ENCODE assay signal across 8 cellular contexts in genomic region chr19:9674669-9675357, GRCh38. TPM values are rescaled to one million over a fixed set of nuclear protein-coding genes. Genes with fewer than 3 reads are reported as not detected.
A peak's percentile ranks its signal among the peaks of the same experiment; 100 is the strongest.
DNase-seq lines count a peak whose midpoint lies in the region; ATAC-seq and TF ChIP-seq lines count a peak whose summit lies in the region.

Gene ZNF562, minus strand, starts transcription at chr19:9675100. Its CDS starts 14,356 bp downstream, at chr19:9660744.

- peak; percentile 90 for DNase-seq in Caco-2
- peak; percentile 71 for DNase-seq in Jurkat, Clone E6-1 (ENCODE audit: low read depth, low spot score)
- peak; percentile 90 for DNase-seq in RPMI7951 (ENCODE audit: low read depth)
- peak; percentile 65 for DNase-seq in activated T-helper 9 cell treated with anti-CD3 and anti-CD28 coated beads, Interleukin-2, amount 50 U/mL, for 16 hours (ENCODE audit: low read depth)
- peak; percentile 90 for DNase-seq in fibroblast of the aortic adventitia (ENCODE audit: low read depth)
- DNase-seq in nephron progenitor cell = peak; percentile 69
- DNase-seq in stomach = peak; percentile 88

- WGBS in stomach, 5 donors = 0 to 3% (median 1%) methylated on average over 35 to 40 of the region's 40 CpGs

- H3K27ac Mint-ChIP-seq in Caco-2 (ENCODE audit: unreplicated experiment) (peak within 1 kb of the TSS; percentile 100), nephron progenitor cell (peak within 1 kb of the TSS; percentile 100)

- H3K27me3 Mint-ChIP-seq in Caco-2 (ENCODE audit: insufficient read depth, unreplicated experiment) (no peaks in the 10 kb centered on the region), nephron progenitor cell (ENCODE audit: low read depth, poor library complexity) (no peaks in the 10 kb centered on the region)

- TF ChIP-seq POLR2A in stomach (IDR thresholded peaks at IDR 0.05) = no peak

- BruUV-seq in Caco-2 (replicated peaks; lab: Mats Ljungman, UMichigan) = no TSS peak

- TF ChIP-seq CTCF in Caco-2 (IDR thresholded peaks at IDR 0.05; ENCODE audit: insufficient read depth in 1 of 2, low read depth in 1 of 2, low read length in 1 of 2, severe bottlenecking in 1 of 2, unreplicated experiment in 1 of 2) (no peak), fibroblast of the aortic adventitia (IDR thresholded peaks at IDR 0.05; ENCODE audit: insufficient read depth, low read length) (no peak), nephron progenitor cell (IDR thresholded peaks at IDR 0.05) (no peak), stomach (IDR thresholded peaks at IDR 0.05) (no peak)

- peak within 1 kb of the TSS; percentile 88 to 95 (median 93) for H3K27ac ChIP-seq in stomach

- H3K9me3 Mint-ChIP-seq in Caco-2 (ENCODE audit: unreplicated experiment) = peaks cover 26% of the 10 kb centered on the region
- peaks cover 79% of the 10 kb centered on the region for H3K9me3 Mint-ChIP-seq in nephron progenitor cell

- CTCF ChIA-PET in Caco-2 (lab: Charles Lee) = interaction anchor here (0.6 kb wide), 1 partner anchor 1761 kb away, joined by 3 read pairs; the partner anchor contains the start of gene PRKCSH

- H3K36me3 ChIP-seq in Caco-2 (ENCODE audit: control insufficient read depth, insufficient read depth, low read length) = no peaks in the 10 kb centered on the region
- peaks cover 8 to 29% (median 21%) of the 10 kb centered on the region in 4 donors for H3K36me3 ChIP-seq in stomach

- POLR2A ChIA-PET in Caco-2 (lab: Charles Lee) = no interaction called here

- no peak for TF ChIP-seq EP300 in stomach (IDR thresholded peaks at IDR 0.05)

- H3K4me3 Mint-ChIP-seq in Caco-2 (ENCODE audit: unreplicated experiment) = peak within 1 kb of the TSS; percentile 95
- peak within 1 kb of the TSS; percentile 91 for H3K4me3 Mint-ChIP-seq in nephron progenitor cell

- H3K4me1 Mint-ChIP-seq in Caco-2 (ENCODE audit: low read depth, unreplicated experiment) (no peaks in the 10 kb centered on the region), nephron progenitor cell (no peaks in the 10 kb centered on the region)

- H3K27me3 ChIP-seq in Caco-2 (replicated peaks; ENCODE audit: control insufficient read depth, insufficient read depth, low read length) (no peaks in the 10 kb centered on the region), stomach (no peaks in the 10 kb centered on the region)

- H3K9me3 ChIP-seq in Caco-2 = peaks cover 23% of the 10 kb centered on the region
- H3K9me3 ChIP-seq in stomach = peaks cover 3 to 43% (median 23%) of the 10 kb centered on the region in 4 donors

- H3K4me1 ChIP-seq in Caco-2 = no peaks in the 10 kb centered on the region
- peaks cover 0 to 15% (median 2%) of the 10 kb centered on the region in 4 donors for H3K4me1 ChIP-seq in stomach

- intact Hi-C loops in Caco-2 (cut with micrococcal nuclease; ENCODE audit: unreplicated experiment) = loop anchor here (2.0 kb wide), 1 partner anchor 110 kb away; no protein-coding TSS in a partner anchor
- intact Hi-C loops in stomach (cut with DNase I; ENCODE audit: low total_unique reads) = no loop called here

- H3K4me3 ChIP-seq in Caco-2 (ENCODE audit: low read depth, low read length) = peak within 1 kb of the TSS; percentile 76
- peak within 1 kb of the TSS; percentile 86 for H3K4me3 ChIP-seq in Jurkat, Clone E6-1 (ENCODE audit: low read length)
- peak within 1 kb of the TSS; percentile 86 for H3K4me3 ChIP-seq in fibroblast of the aortic adventitia (ENCODE audit: low read depth, low read length)
- peak within 1 kb of the TSS; percentile 53 to 77 (median 57) for H3K4me3 ChIP-seq in stomach

- ATAC-seq in GM21447 (IDR thresholded peaks at IDR 0.05; ENCODE audit: unreplicated experiment) = peak; percentile 96

- peaks cover 51% of the 10 kb centered on the region for H3K36me3 Mint-ChIP-seq in Caco-2 (ENCODE audit: insufficient read depth, unreplicated experiment)
- H3K36me3 Mint-ChIP-seq in nephron progenitor cell (ENCODE audit: low read depth) = peaks cover 68% of the 10 kb centered on the region

RNA-seq across cellular contexts. Expression of gene ZNF562, which starts in this region (rescaled TPM):
- total RNA-seq in Caco-2 (2022) (23.0 and 23.7 TPM in 2 replicates), fibroblast of the aortic adventitia (ENCODE audit: low replicate concordance) (33.3 and 34.6 TPM in 2 replicates), stomach (10 to 100 TPM; 16.5 to 45.9 (median 20.4) TPM)
- 1.4 TPM for polyA plus RNA-seq in Jurkat, Clone E6-1 (2012; ENCODE audit: insufficient read depth, insufficient read length)
- 26.2 and 34.0 TPM in 2 replicates for total RNA-seq in RPMI7951 (2014; rRNA removed; shearing (Covaris generic))
- 1 to 10 TPM; 3.4 to 7.5 (median 5.7) TPM for polyA plus RNA-seq in stomach

Comparison
In these comparisons a context has a peak if more than half of its experiments do, and no peak if none do; other contexts are left out.
1. Peak in every context shown above with its lines: DNase-seq, ATAC-seq, H3K4me3 ChIP-seq and H3K27ac ChIP-seq.